25 cellular contexts compared by ENCODE assay signal in genomic region chr1:10626011-10626731, GRCh38.
DNase-seq lines count a peak whose midpoint lies in the region; ATAC-seq and TF ChIP-seq lines count a peak whose summit lies in the region.
"Had no signal": no experiment of that assay in that cellular context is flagged by ENCODE, and none has a peak within 500 bp of the region (broad histone marks: within the 10 kb centered on the region; RNA-seq: fewer than 3 reads in every experiment).

No MANE protein-coding gene starts in this region.

- no peaks in the 10 kb centered on the region for H3K27me3 ChIP-seq in Peyer's patch
- H3K27me3 ChIP-seq: heart right ventricle, SJCRH30, tibial artery had no signal

- no peaks in the 10 kb centered on the region for H3K9me3 Mint-ChIP-seq in activated naive CD8-positive, alpha-beta T cell treated with anti-CD3 and anti-CD28 coated beads, Interleukin-2, amount 50 U/mL, for 24 hours
- H3K9me3 Mint-ChIP-seq: CD8-positive, alpha-beta T cell; central memory CD8-positive, alpha-beta T cell; IgD-negative memory B cell; naive thymus-derived CD4-positive, alpha-beta T cell had no signal

- H3K36me3 Mint-ChIP-seq in activated naive CD8-positive, alpha-beta T cell treated with anti-CD3 and anti-CD28 coated beads, Interleukin-2, amount 50 U/mL, for 24 hours (ENCODE audit: low read depth) = no peaks in the 10 kb centered on the region

- intact Hi-C loops in posterior vena cava (cut with DNase I) = no loop called here

- no peak overlapping the region for H3K4me3 ChIP-seq in AG10803 (ENCODE audit: low read length)
- H3K4me3 ChIP-seq in Peyer's patch = no peak overlapping the region
- H3K4me3 ChIP-seq: heart right ventricle, SJCRH30, tibial artery had no signal

- H3K27ac ChIP-seq in Peyer's patch = no peak overlapping the region
- H3K27ac ChIP-seq: heart right ventricle, SJCRH30, tibial artery had no signal

- no peak for TF ChIP-seq POLR2A in Peyer's patch (IDR thresholded peaks at IDR 0.05)

- H3K4me3 Mint-ChIP-seq in activated naive CD8-positive, alpha-beta T cell treated with anti-CD3 and anti-CD28 coated beads, Interleukin-2, amount 50 U/mL, for 24 hours = no peak overlapping the region
- H3K4me3 Mint-ChIP-seq: activated CD4-positive, alpha-beta T cell treated with anti-CD3 and anti-CD28 coated beads for 36 hours; CD8-positive, alpha-beta T cell; central memory CD8-positive, alpha-beta T cell; IgD-negative memory B cell; naive thymus-derived CD4-positive, alpha-beta T cell had no signal

- no peak overlapping the region for H3K27ac Mint-ChIP-seq in activated naive CD8-positive, alpha-beta T cell treated with anti-CD3 and anti-CD28 coated beads, Interleukin-2, amount 50 U/mL, for 24 hours
- H3K27ac Mint-ChIP-seq: activated CD4-positive, alpha-beta T cell treated with anti-CD3 and anti-CD28 coated beads for 36 hours; CD8-positive, alpha-beta T cell; IgD-negative memory B cell had no signal

- no peaks in the 10 kb centered on the region for H3K27me3 Mint-ChIP-seq in activated naive CD8-positive, alpha-beta T cell treated with anti-CD3 and anti-CD28 coated beads, Interleukin-2, amount 50 U/mL, for 24 hours
- H3K27me3 Mint-ChIP-seq: activated CD4-positive, alpha-beta T cell treated with anti-CD3 and anti-CD28 coated beads for 36 hours; central memory CD8-positive, alpha-beta T cell; IgD-negative memory B cell; naive thymus-derived CD4-positive, alpha-beta T cell had no signal

- no peaks in the 10 kb centered on the region for H3K4me1 ChIP-seq in Peyer's patch
- H3K4me1 ChIP-seq: SJCRH30 had no signal

- no peaks in the 10 kb centered on the region for H3K9me3 ChIP-seq in Peyer's patch
- H3K9me3 ChIP-seq: heart right ventricle, SJCRH30, tibial artery had no signal

- ATAC-seq in activated naive CD8-positive, alpha-beta T cell treated with anti-CD3 and anti-CD28 coated beads, Interleukin-2, amount 50 U/mL, for 24 hours = peak; percentile 25
- no peak for ATAC-seq in HG02623 (IDR thresholded peaks at IDR 0.05; ENCODE audit: unreplicated experiment)
- no peak for ATAC-seq in GM19397 (IDR thresholded peaks at IDR 0.05; ENCODE audit: unreplicated experiment)
- ATAC-seq: activated CD4-positive, alpha-beta T cell treated with anti-CD3 and anti-CD28 coated beads for 36 hours; CD8-positive, alpha-beta T cell; heart right ventricle; naive thymus-derived CD4-positive, alpha-beta T cell had no signal

- peaks cover 0 to 46% (median 0%) of the 10 kb centered on the region in 3 donors for H3K36me3 ChIP-seq in Peyer's patch
- H3K36me3 ChIP-seq: SJCRH30 had no signal

- DNase-seq in AG10803 (ENCODE audit: low read depth) (peak; percentile 31), DMS 273 treated with DMSO at 0.1 percent for 48 hours (lab: John Stamatoyannopoulos, UW) (peak; percentile 88), posterior vena cava (ENCODE audit: low spot score) (peak; percentile 58), Peyer's patch (no peak)
- DNase-seq in activated naive CD8-positive, alpha-beta T cell treated with anti-CD3 and anti-CD28 coated beads, Interleukin-2, amount 50 U/mL, for 24 hours = no peak
- DNase-seq: activated CD4-positive, alpha-beta T cell treated with anti-CD3 and anti-CD28 coated beads for 36 hours; activated CD8-positive, alpha-beta memory T cell treated with anti-CD3 and anti-CD28 coated beads for 24 hours; activated naive CD4-positive, alpha-beta T cell treated with anti-CD3 and anti-CD28 coated beads, Interleukin-2, amount 50 U/mL, for 16 hours; activated T-cell treated with anti-CD3 and anti-CD28 coated beads, Interleukin-2, amount 50 U/mL, for 48 hours; CD8-positive, alpha-beta T cell; heart right ventricle; naive thymus-derived CD4-positive, alpha-beta T cell; NCI-H1105; NCI-H2081; NCI-H446 treated with DMSO at 0.1 percent for 48 hours; NK-92 treated with Interleukin-12 subunit alpha and Interleukin-12 subunit beta, amount 100 ng/mL, for 24 hours; retina; SJCRH30; stimulated activated CD4-positive, alpha-beta T cell treated with anti-CD3 and anti-CD28 coated beads, Interleukin-4, amount 100 ng/mL, for 1 hour; stimulated activated naive CD4-positive, alpha-beta T cell had no signal

- no peaks in the 10 kb centered on the region for H3K4me1 Mint-ChIP-seq in activated naive CD8-positive, alpha-beta T cell treated with anti-CD3 and anti-CD28 coated beads, Interleukin-2, amount 50 U/mL, for 24 hours
- H3K4me1 Mint-ChIP-seq: activated CD4-positive, alpha-beta T cell treated with anti-CD3 and anti-CD28 coated beads for 36 hours; central memory CD8-positive, alpha-beta T cell; IgD-negative memory B cell; naive thymus-derived CD4-positive, alpha-beta T cell had no signal

- no peak for TF ChIP-seq CTCF in AG10803 (conservative IDR thresholded peaks at IDR 0.05; ENCODE audit: low read length)
- TF ChIP-seq CTCF in Peyer's patch (IDR thresholded peaks at IDR 0.05) = no peak

Comparison
In these comparisons a context has a peak if more than half of its experiments do, and no peak if none do; other contexts are left out.
1. DNase-seq: peak in AG10803 (single experiment), DMS 273 treated with DMSO at 0.1 percent for 48 hours (single experiment) and posterior vena cava (single experiment); none in activated naive CD8-positive, alpha-beta T cell treated with anti-CD3 and anti-CD28 coated beads, Interleukin-2, amount 50 U/mL, for 24 hours (single experiment) and Peyer's patch (0 of 3).